Comparison of ENCODE assay signal across 1 cellular context in genomic region chr13:110354209-110354627, GRCh38.
TF ChIP-seq lines count a peak whose summit lies in the region.

No MANE protein-coding gene starts in this region.

TF ChIP-seq in IMR-90, 13 proteins besides CTCF, POLR2A, EP300 and RAD21:
- TF ChIP-seq MAFK (IDR thresholded peaks at IDR 0.05; ENCODE audit: low read depth, low read length) = no peak
